ENCODE assay signal across 8 cellular contexts in genomic region chr1:226738995-226739695, GRCh38. TPM values are rescaled to one million over a fixed set of nuclear protein-coding genes. Genes with fewer than 3 reads are reported as not detected.
DNase-seq lines count a peak whose midpoint lies in the region; ATAC-seq and TF ChIP-seq lines count a peak whose summit lies in the region.

TSS of gene ITPKB (minus strand) at chr1:226739282. CDS start at chr1:226737458, 1,824 bp downstream.

- peak; percentile 41 for TF ChIP-seq POLR2A in GM18505 (IDR thresholded peaks at IDR 0.05; ENCODE audit: borderline replicate concordance, extremely low read depth, insufficient read depth, insufficient read length)

- no peak for DNase-seq in coronary artery (ENCODE audit: low spot score)
- DNase-seq in left colon = peak; percentile 67 to 73
- DNase-seq in stimulated activated CD4-positive, alpha-beta T cell treated with anti-CD3 and anti-CD28 coated beads, Interleukin-4, amount 100 ng/mL, for 24 hours = peak; percentile 63
- DNase-seq in NCI-H1092 treated with DMSO at 0.1 percent for 48 hours (lab: John Stamatoyannopoulos, UW) = no peak
- DNase-seq in NCI-H1436 treated with DMSO at 0.1 percent for 48 hours (lab: John Stamatoyannopoulos, UW) = no peak

- intact Hi-C loops in left colon (cut with DNase I, micrococcal nuclease) = loop anchor here in 1 of 2 donors (5.0 to 10.0 kb wide), 2 partner anchors 86 to 92 kb away; no protein-coding TSS in a partner anchor

- ATAC-seq in GM18505 (IDR thresholded peaks at IDR 0.05; ENCODE audit: unreplicated experiment) (peak; percentile 18), left colon (peak; percentile 66)

- H3K4me3 ChIP-seq in WI38 (ENCODE audit: low read depth, low read length) (peak within 1 kb of the TSS; percentile 62), coronary artery (peak within 1 kb of the TSS; percentile 94)

- H3K27ac ChIP-seq in KOPT-K1 (ENCODE audit: low read depth, low read length, poor library complexity, severe bottlenecking) = peak within 1 kb of the TSS; percentile 87
- H3K27ac ChIP-seq in coronary artery = peak within 1 kb of the TSS; percentile 55 to 86

- H3K36me3 ChIP-seq in KOPT-K1 (ENCODE audit: insufficient read depth, low read length) = peaks cover 29% of the 10 kb centered on the region

- H3K9me3 ChIP-seq in KOPT-K1 (ENCODE audit: insufficient read depth, low read length, poor library complexity, severe bottlenecking) = peaks cover 9% of the 10 kb centered on the region

- no peak for TF ChIP-seq CTCF in WI38 (IDR thresholded peaks at IDR 0.05; ENCODE audit: low read depth, low read length)
- TF ChIP-seq CTCF in coronary artery (IDR thresholded peaks at IDR 0.05) = no peak

RNA-seq across cellular contexts. Expression of gene ITPKB, which starts in this region (rescaled TPM):
- total RNA-seq in left colon = 10 to 100 TPM in 1 of 2 donors, 1 to 10 TPM in 1; 9.7 to 20.9 TPM

Comparison
In these comparisons a context has a peak if more than half of its experiments do, and no peak if none do; other contexts are left out.
1. DNase-seq: peak in left colon (2 of 2) and stimulated activated CD4-positive, alpha-beta T cell treated with anti-CD3 and anti-CD28 coated beads, Interleukin-4, amount 100 ng/mL, for 24 hours (single experiment); none in coronary artery (single experiment), NCI-H1092 treated with DMSO at 0.1 percent for 48 hours (single experiment) and NCI-H1436 treated with DMSO at 0.1 percent for 48 hours (single experiment).